In genomic region chr15:62089616-62090015, GRCh38 we compare ENCODE assay signal across 23 cellular contexts. TPM values are rescaled to one million over a fixed set of nuclear protein-coding genes. Genes with fewer than 3 reads are reported as not detected.
DNase-seq lines count a peak whose midpoint lies in the region; ATAC-seq, FAIRE-seq and TF ChIP-seq lines count a peak whose summit lies in the region.
"Had no signal": no experiment of that assay in that cellular context is flagged by ENCODE, and none has a peak within 500 bp of the region (broad histone marks: within the 10 kb centered on the region; RNA-seq: fewer than 3 reads in every experiment).

No MANE protein-coding gene starts in this region.

- ATAC-seq in HG02623 (IDR thresholded peaks at IDR 0.05; ENCODE audit: unreplicated experiment) (no peak), GM21717 (IDR thresholded peaks at IDR 0.05; ENCODE audit: unreplicated experiment) (no peak)
- ATAC-seq: CD8-positive, alpha-beta T cell had no signal

- FAIRE-seq in bronchial epithelial cell (lab: Jason Lieb, UNC), result no peak
- FAIRE-seq: D721Med, H54 had no signal

- peak; percentile 21 for DNase-seq in DMS53 (lab: John Stamatoyannopoulos, UW)
- no peak for DNase-seq in DMS53 treated with DMSO at 0.1 percent for 48 hours (lab: John Stamatoyannopoulos, UW; ENCODE audit: unreplicated experiment)
- DNase-seq in NCI-H1105 (lab: John Stamatoyannopoulos, UW), result peak; percentile 76
- DNase-seq in bronchial epithelial cell (ENCODE audit: low read depth), result peak; percentile 76
- peak; percentile 54 for DNase-seq in renal cortical epithelial cell (ENCODE audit: low read depth)
- no peak for DNase-seq in SKM-1 treated with dmso at 0.1 percent for 144 hours (lab: John Stamatoyannopoulos, UW; ENCODE audit: unreplicated experiment)
- DNase-seq: 8988T; CD8-positive, alpha-beta T cell; EL; MG63; NCI-H1092; NCI-H1694; NCI-H226; NCI-H524 treated with DMSO at 0.1 percent for 48 hours; OCI-M1; RPMI8226; SW 1271 had no signal

- H3K36me3 ChIP-seq in bronchial epithelial cell (ENCODE audit: control insufficient read depth, insufficient read depth, low read length), result no peaks in the 10 kb centered on the region
- H3K36me3 ChIP-seq: BLaER1, MG63, SJCRH30 had no signal

- TF ChIP-seq CTCF in bronchial epithelial cell (IDR thresholded peaks at IDR 0.05; ENCODE audit: insufficient read depth, low read length, severe bottlenecking), result peak; percentile 6

- no peak overlapping the region for H3K4me3 ChIP-seq in bronchial epithelial cell (ENCODE audit: low read depth, low read length)
- H3K4me3 ChIP-seq: BLaER1, MG63, SJCRH30 had no signal

- H3K27me3 ChIP-seq in bronchial epithelial cell (ENCODE audit: control insufficient read depth, insufficient read depth, low read length), result no peaks in the 10 kb centered on the region
- H3K27me3 ChIP-seq: BLaER1, MG63, SJCRH30 had no signal

RNA-seq across cellular contexts. Expression of gene C2CD4A, which starts 22.8 kb away (rescaled TPM):
- total RNA-seq in bronchial epithelial cell (0.53 and 1.3 TPM in 2 replicates), renal cortical epithelial cell (under 0.01 and 11.7 TPM in 2 replicates)

RNA-seq across cellular contexts. Expression of gene VPS13C, which starts 29.4 kb away (rescaled TPM):
- 35.0 and 40.2 TPM in 2 replicates for total RNA-seq in bronchial epithelial cell
- 58.5 and 117 TPM in 2 replicates for total RNA-seq in renal cortical epithelial cell

Comparison
In these comparisons a context has a peak if more than half of its experiments do, and no peak if none do; other contexts are left out.
1. DNase-seq: peak in DMS53 (single experiment), NCI-H1105 (single experiment), bronchial epithelial cell (single experiment) and renal cortical epithelial cell (single experiment); none in DMS53 treated with DMSO at 0.1 percent for 48 hours (single experiment) and SKM-1 treated with dmso at 0.1 percent for 144 hours (single experiment).